ENCODE assay signal across 8 cellular contexts in genomic region chr10:17665742-17666141, GRCh38. TPM values are rescaled to one million over a fixed set of nuclear protein-coding genes. Genes with fewer than 3 reads are reported as not detected.
DNase-seq lines count a peak whose midpoint lies in the region; ATAC-seq, FAIRE-seq and TF ChIP-seq lines count a peak whose summit lies in the region.

No MANE protein-coding gene starts in this region.

- FAIRE-seq in astrocyte (lab: Jason Lieb, UNC) = peak; percentile 34

- H4K20me1 ChIP-seq in astrocyte (ENCODE audit: insufficient read depth, low read length) = no peaks in the 10 kb centered on the region

- DNase-seq in GM03348 (ENCODE audit: low spot score) = peak; percentile 70
- peak; percentile 90 for DNase-seq in astrocyte (ENCODE audit: low read depth)
- no peak for DNase-seq in left cardiac atrium
- no peak for DNase-seq in retina
- no peak for DNase-seq in left colon
- DNase-seq in DMS153 treated with DMSO at 0.1 percent for 48 hours (lab: John Stamatoyannopoulos, UW; ENCODE audit: unreplicated experiment) = no peak

- TF ChIP-seq CTCF in astrocyte (IDR thresholded peaks at IDR 0.05; ENCODE audit: insufficient read depth, low read depth, low read length) = no peak

- H3K4me3 ChIP-seq in astrocyte (ENCODE audit: insufficient read depth, low read depth, low read length) = no peak overlapping the region
- no peak overlapping the region for H3K4me3 ChIP-seq in skeletal muscle tissue (ENCODE audit: low read length in 3 of 3)

- H3K9me3 ChIP-seq in astrocyte (ENCODE audit: insufficient read depth, low read depth, low read length) (no peaks in the 10 kb centered on the region), skeletal muscle tissue (ENCODE audit: control insufficient read depth in 3 of 3, low read length in 3 of 3) (no peaks in the 10 kb centered on the region)

- H3K27me3 ChIP-seq in astrocyte (ENCODE audit: insufficient read depth, low read length) (no peaks in the 10 kb centered on the region), skeletal muscle tissue (ENCODE audit: control insufficient read depth in 3 of 3, insufficient read depth in 3 of 3, low read length in 3 of 3) (no peaks in the 10 kb centered on the region)

- H3K27me3 Mint-ChIP-seq in astrocyte (ENCODE audit: low read depth, unreplicated experiment) = no peaks in the 10 kb centered on the region

- H3K4me1 ChIP-seq in astrocyte (ENCODE audit: insufficient read depth, low read length) (peaks cover 11% of the 10 kb centered on the region), skeletal muscle tissue (ENCODE audit: control insufficient read depth in 3 of 3, insufficient read depth in 3 of 3, low read length in 3 of 3) (peaks cover 6 to 8% (median 6%) of the 10 kb centered on the region in 3 donors)

- peak; percentile 84 to 87 for ATAC-seq in left cardiac atrium
- no peak for ATAC-seq in left colon
- no peak for ATAC-seq in GM18505 (IDR thresholded peaks at IDR 0.05; ENCODE audit: unreplicated experiment)

- peaks cover 7% of the 10 kb centered on the region for H3K36me3 Mint-ChIP-seq in astrocyte (ENCODE audit: low read depth, unreplicated experiment)

- peaks cover 26% of the 10 kb centered on the region for H3K4me1 Mint-ChIP-seq in astrocyte (ENCODE audit: low read depth, unreplicated experiment)

- H3K36me3 ChIP-seq in astrocyte (ENCODE audit: insufficient read depth, low read length) = peaks cover 3% of the 10 kb centered on the region
- H3K36me3 ChIP-seq in skeletal muscle tissue (ENCODE audit: control insufficient read depth in 3 of 3, insufficient read depth in 3 of 3, low read length in 3 of 3) = peaks cover 0 to 8% (median 3%) of the 10 kb centered on the region in 3 donors

- H3K4me3 Mint-ChIP-seq in astrocyte (ENCODE audit: unreplicated experiment) = peak overlapping the region; percentile 34

- H2AFZ ChIP-seq in astrocyte (ENCODE audit: low read depth, low read length) = no peak overlapping the region

- H3K9ac ChIP-seq in astrocyte (ENCODE audit: low read length) (peak overlapping the region; percentile 63), skeletal muscle tissue (ENCODE audit: low read depth in 1 of 3, low read length in 3 of 3) (peak overlapping the region in 1 of 3 donors; percentile 55)

- intact Hi-C loops in left cardiac atrium (cut with DNase I) (no loop called here), left colon (cut with DNase I, micrococcal nuclease) (no loop called here)

- no peaks in the 10 kb centered on the region for H3K9me3 Mint-ChIP-seq in astrocyte (ENCODE audit: unreplicated experiment)

- H3K27ac ChIP-seq in astrocyte (ENCODE audit: low read depth, low read length) = peak overlapping the region; percentile 94
- H3K27ac ChIP-seq in skeletal muscle tissue (ENCODE audit: low read depth, low read length) = peak overlapping the region; percentile 55

- H3K79me2 ChIP-seq in astrocyte (ENCODE audit: insufficient read depth, low read length) = peaks cover 93% of the 10 kb centered on the region

- no peak for TF ChIP-seq POLR2A in GM18505 (IDR thresholded peaks at IDR 0.05; ENCODE audit: borderline replicate concordance, extremely low read depth, insufficient read depth, insufficient read length)

- H3K27ac Mint-ChIP-seq in astrocyte (ENCODE audit: unreplicated experiment) = peak overlapping the region; percentile 96

- H3K4me2 ChIP-seq in astrocyte (ENCODE audit: low read length) = peak overlapping the region; percentile 39

RNA-seq across cellular contexts. Expression of gene STAM, which starts 21.8 kb away (rescaled TPM):
- total RNA-seq in astrocyte (43.0 and 43.4 TPM in 2 replicates), left cardiac atrium (10 to 100 TPM; 17.3 to 27.5 TPM), skeletal muscle tissue (20.4 TPM), left colon (10 to 100 TPM; 15.9 to 19.4 TPM)

RNA-seq across cellular contexts. Expression of gene HACD1, which starts 48.6 kb away (rescaled TPM):
- 81.6 and 87.7 TPM in 2 replicates for total RNA-seq in astrocyte
- total RNA-seq in left cardiac atrium = 100 to 1,000 TPM; 104 to 151 TPM
- total RNA-seq in skeletal muscle tissue = 66.8 TPM
- 1 to 10 TPM; 3.2 to 6.1 TPM for total RNA-seq in left colon

Comparison
In these comparisons a context has a peak if more than half of its experiments do, and no peak if none do; other contexts are left out.
1. DNase-seq: peak in GM03348 (single experiment) and astrocyte (single experiment); none in left cardiac atrium (single experiment), retina (single experiment), left colon (0 of 2) and DMS153 treated with DMSO at 0.1 percent for 48 hours (single experiment).
2. ATAC-seq: peak in left cardiac atrium (2 of 2); none in left colon (single experiment) and GM18505 (single experiment).